In the genomic region with DNA sequence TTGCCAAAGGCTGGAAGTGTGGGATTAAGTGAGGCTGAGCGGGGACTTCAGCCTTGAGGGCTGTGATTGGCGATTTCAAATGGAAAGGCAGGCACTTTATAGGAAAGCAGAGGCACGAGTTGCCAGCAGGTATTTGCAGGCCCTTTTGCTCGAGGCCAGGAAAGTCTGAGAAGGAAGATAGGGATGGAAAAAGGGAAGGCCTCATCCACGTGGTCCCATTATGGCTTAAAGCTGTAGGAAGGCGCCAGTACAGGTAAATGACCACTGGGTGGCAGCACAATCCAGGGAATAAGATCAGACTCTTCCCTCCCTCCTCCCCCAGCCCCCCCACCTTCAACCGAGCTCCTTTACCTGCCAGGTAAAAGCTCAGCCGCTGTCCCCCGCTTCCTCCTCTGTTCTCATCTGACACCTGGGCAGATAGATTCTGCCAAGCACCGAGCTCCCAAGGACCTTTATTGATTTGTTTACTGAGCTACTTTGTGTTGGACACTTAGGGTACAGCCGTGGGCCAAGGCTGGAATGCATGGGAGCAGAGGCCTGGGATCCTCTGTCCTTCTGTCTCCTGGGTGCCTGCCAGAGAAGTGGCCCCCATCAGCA, we compare ENCODE assay signal across 9 cellular contexts. TPM values are rescaled to one million over a fixed set of nuclear protein-coding genes. Genes with fewer than 3 reads are reported as not detected.
DNase-seq lines count a peak whose midpoint lies in the region; ATAC-seq and TF ChIP-seq lines count a peak whose summit lies in the region.
"Had no signal": no experiment of that assay in that cellular context is flagged by ENCODE, and none has a peak within 500 bp of the region (broad histone marks: within the 10 kb centered on the region; RNA-seq: fewer than 3 reads in every experiment).

No MANE protein-coding gene starts in this region.

- H3K36me3 ChIP-seq in IMR-90 (ENCODE audit: control insufficient read depth, insufficient read depth, low read length) (no peaks in the 10 kb centered on the region), Panc1 (ENCODE audit: control insufficient read depth, insufficient read depth, low read length) (no peaks in the 10 kb centered on the region), transverse colon (no peaks in the 10 kb centered on the region)

- no peak overlapping the region; the same call in 1 of the 2 replicates for H2AK5ac ChIP-seq in IMR-90 (ENCODE audit: low read depth, low read length)

- H3K23ac ChIP-seq in IMR-90 (ENCODE audit: low read depth, low read length), result no peak overlapping the region

- H3K18ac ChIP-seq in IMR-90 (ENCODE audit: low read depth, low read length), result no peak overlapping the region

- peak overlapping the region; percentile 96 for H2AFZ ChIP-seq in IMR-90 (replicated peaks; ENCODE audit: low read length, poor library complexity)

- H3K9ac ChIP-seq in IMR-90 (ENCODE audit: low read depth, low read length), result peak overlapping the region; percentile 32; the same call in 1 of the 2 replicates

- TF ChIP-seq POLR2A in IMR-90 (IDR thresholded peaks at IDR 0.05; ENCODE audit: low read depth, low read length), result no peak
- no peak for TF ChIP-seq POLR2A in transverse colon (IDR thresholded peaks at IDR 0.05)

- no peaks in the 10 kb centered on the region for H3K9me1 ChIP-seq in IMR-90 (ENCODE audit: insufficient read depth, low read length)

- H3K9me3 ChIP-seq in IMR-90 (ENCODE audit: control insufficient read depth, insufficient read depth, low read length) (no peaks in the 10 kb centered on the region), Panc1 (ENCODE audit: control insufficient read depth, insufficient read depth, low read depth, low read length) (no peaks in the 10 kb centered on the region), transverse colon (no peaks in the 10 kb centered on the region)

- no peaks in the 10 kb centered on the region for H3K9me3 Mint-ChIP-seq in activated T-cell treated with anti-CD3 and anti-CD28 coated beads, Interleukin-2, amount 50 U/mL, for 72 hours

- peaks cover 13% of the 10 kb centered on the region for H3K4me1 Mint-ChIP-seq in activated T-cell treated with anti-CD3 and anti-CD28 coated beads, Interleukin-2, amount 50 U/mL, for 72 hours (ENCODE audit: low read depth)

- H3K4me3 Mint-ChIP-seq in activated T-cell treated with anti-CD3 and anti-CD28 coated beads, Interleukin-2, amount 50 U/mL, for 72 hours, result no peak overlapping the region

- H2BK5ac ChIP-seq in IMR-90 (ENCODE audit: low read depth, low read length, poor library complexity, severe bottlenecking), result no peak overlapping the region

- peak; percentile 81 for ATAC-seq in IMR-90 (ENCODE audit: low read depth)
- ATAC-seq in Panc1, result peak; percentile 89
- peak; percentile 78 for ATAC-seq in activated T-cell treated with anti-CD3 and anti-CD28 coated beads, Interleukin-2, amount 50 U/mL, for 72 hours (replicated peaks in 1 of 2)

- no peak overlapping the region for H4K91ac ChIP-seq in IMR-90 (ENCODE audit: insufficient read depth, low read depth, low read length)

- no peak overlapping the region for H2BK15ac ChIP-seq in IMR-90 (ENCODE audit: low read depth, low read length)

- intact Hi-C loops in IMR-90 (cut with micrococcal nuclease) (loop anchor here (1.0 to 10.0 kb wide), 5 partner anchors 111 to 1179 kb away; no protein-coding TSS in a partner anchor), Panc1 (cut with micrococcal nuclease; ENCODE audit: unreplicated experiment) (loop anchor here (2.0 to 10.0 kb wide), 5 partner anchors 112 to 297 kb away; a partner anchor contains a TSS), transverse colon (cut with DNase I; ENCODE audit: low total_unique reads) (no loop called here)

- H3K14ac ChIP-seq in IMR-90 (replicated peaks; ENCODE audit: low read depth, low read length), result no peak overlapping the region

- WGBS in IMR-90 (ENCODE audit: extremely low coverage in 2 of 2, insufficient read length in 1 of 2), 2 experiments, result 16% methylated on average over 10 of the region's 11 CpGs; no CpG with 5 or more reads in 1 of the 2 experiments
- 24 to 30% methylated on average over 5 to 11 of the region's 11 CpGs for WGBS in transverse colon (ENCODE audit: low coverage in 1 of 2), 2 donors

- CTCF ChIA-PET in IMR-90 (lab: Yijun Ruan, JAX), result interaction anchor here (0.6 to 1.2 kb wide), 7 partner anchors 9 to 295 kb away, joined by 3 to 10 read pairs (median 3); a partner anchor contains a TSS
- CTCF ChIA-PET in Panc1 (lab: Charles Lee), result interaction anchor here (0.5 to 1.1 kb wide), 10 partner anchors 15 to 1222 kb away, joined by 3 to 10 read pairs (median 5); a partner anchor contains a TSS

- BruUV-seq in IMR-90 (replicated peaks; lab: Mats Ljungman, UMichigan) (no TSS peak), Panc1 (replicated peaks; lab: Mats Ljungman, UMichigan) (no TSS peak)

- peak overlapping the region; percentile 20 to 83; a peak in 2 of 4 replicates for H4K8ac ChIP-seq in IMR-90 (ENCODE audit: low read depth in 2 of 2, low read length in 2 of 2)

- 0 out of 2 replicates have a peak overlapping the region, but pooled peaks have one; percentile 35 for H3K56ac ChIP-seq in IMR-90 (ENCODE audit: extremely low read depth, insufficient read depth, low read length)

- no peak overlapping the region for H2BK20ac ChIP-seq in IMR-90 (ENCODE audit: low read depth, low read length)

- POLR2A ChIA-PET in IMR-90 (lab: Charles Lee; ENCODE audit: unreplicated experiment) (no interaction called here), Panc1 (lab: Charles Lee) (no interaction called here)

- dilution Hi-C loops in IMR-90 (cut with HindIII; ENCODE audit: low sequenced_read_pairs, unreplicated experiment), result no loop called here

- TF ChIP-seq CTCF in GM20000 (IDR thresholded peaks at IDR 0.05; ENCODE audit: extremely low read depth, missing control alignments), result peak; percentile 76
- TF ChIP-seq CTCF in IMR-90 (conservative IDR thresholded peaks at IDR 0.05; ENCODE audit: low read depth, low read length), result peak; percentile 66
- peak; percentile 85 for TF ChIP-seq CTCF in Panc1 (IDR thresholded peaks at IDR 0.05)
- TF ChIP-seq CTCF in fibroblast of the aortic adventitia (IDR thresholded peaks at IDR 0.05; ENCODE audit: insufficient read depth, low read length), result peak; percentile 78
- TF ChIP-seq CTCF in transverse colon (IDR thresholded peaks at IDR 0.05), result peak; percentile 70 to 86 (median 80)

- peak overlapping the region; percentile 84 for H2AK9ac ChIP-seq in IMR-90 (replicated peaks; ENCODE audit: low read depth, low read length, poor library complexity)

- H3K79me1 ChIP-seq in IMR-90 (ENCODE audit: low read depth in 1 of 2, low read length in 2 of 2), result no peaks in the 10 kb centered on the region

- DNase-seq in COLO829 (ENCODE audit: low spot score) (peak; percentile 95), GM20000 (ENCODE audit: low spot score) (peak; percentile 81), IMR-90 (peak; percentile 64), Panc1 (ENCODE audit: low read depth, low spot score) (no peak), fibroblast of the aortic adventitia (ENCODE audit: low read depth) (peak; percentile 77), nucleus accumbens (lab: John Stamatoyannopoulos, UW) (peak in 46 of 56 donors; percentile 5 to 84 (median 37)), transverse colon (peak; percentile 84)
- peak; percentile 69 to 71 for DNase-seq in activated T-cell treated with anti-CD3 and anti-CD28 coated beads, Interleukin-2, amount 50 U/mL, for 72 hours

- no peak overlapping the region for H3K27ac Mint-ChIP-seq in activated T-cell treated with anti-CD3 and anti-CD28 coated beads, Interleukin-2, amount 50 U/mL, for 72 hours

- H3K27ac ChIP-seq in IMR-90 (ENCODE audit: insufficient read depth, low read length) (no peak overlapping the region), Panc1 (ENCODE audit: low read length) (no peak overlapping the region), transverse colon (no peak overlapping the region)

- no peak overlapping the region for H3K4me2 ChIP-seq in IMR-90 (ENCODE audit: low read depth, low read length)

- H4K20me1 ChIP-seq in IMR-90 (ENCODE audit: insufficient read depth, low read length), result no peaks in the 10 kb centered on the region

- in situ Hi-C loops in IMR-90 (cut with MboI; ENCODE audit: low sequenced_read_pairs) (no loop called here), Panc1 (cut with HindIII; ENCODE audit: low pct_unique_long_range_greater_than_20kb, low sequenced_read_pairs) (no loop called here), transverse colon (cut with MboI; ENCODE audit: low pct_ligation_motif_present in 1 of 4, low pct_unique_long_range_greater_than_20kb in 1 of 4, low sequenced_read_pairs in 3 of 4) (loop anchor here in 3 of 4 donors (10.0 to 25.0 kb wide), 3 partner anchors 142 to 299 kb away; a partner anchor contains a TSS)

- 0 out of 2 replicates have a peak overlapping the region, but pooled peaks have one; percentile 38 for H2BK120ac ChIP-seq in IMR-90 (ENCODE audit: low read depth, low read length)

- peak; percentile 80 for TF ChIP-seq RAD21 in IMR-90 (IDR thresholded peaks at IDR 0.05; ENCODE audit: low read length)

- peaks cover 10% of the 10 kb centered on the region; the same call in 1 of the 2 replicates for H3K27me3 ChIP-seq in IMR-90 (ENCODE audit: control insufficient read depth, insufficient read depth, low read length)
- no peaks in the 10 kb centered on the region for H3K27me3 ChIP-seq in Panc1 (ENCODE audit: control insufficient read depth, insufficient read depth, low read length)
- no peaks in the 10 kb centered on the region for H3K27me3 ChIP-seq in transverse colon

- H3K4me3 ChIP-seq in IMR-90 (ENCODE audit: insufficient read depth, low read depth, low read length), result no peak overlapping the region
- H3K4me3 ChIP-seq in Panc1 (ENCODE audit: low read depth in 2 of 2, low read length in 2 of 2), result no peak overlapping the region
- H3K4me3 ChIP-seq in fibroblast of the aortic adventitia (ENCODE audit: low read depth, low read length), result no peak overlapping the region
- no peak overlapping the region for H3K4me3 ChIP-seq in transverse colon

- H3K27me3 Mint-ChIP-seq in activated T-cell treated with anti-CD3 and anti-CD28 coated beads, Interleukin-2, amount 50 U/mL, for 72 hours (ENCODE audit: low read depth), result peaks cover 3% of the 10 kb centered on the region

- H3K4ac ChIP-seq in IMR-90 (ENCODE audit: low read depth, low read length), result peak overlapping the region; percentile 58

- no peak for TF ChIP-seq EP300 in transverse colon (IDR thresholded peaks at IDR 0.05; ENCODE audit: low read depth)

- H3K4me1 ChIP-seq in IMR-90 (ENCODE audit: control insufficient read depth, insufficient read depth, low read length), result peaks cover 2% of the 10 kb centered on the region; the same call in 1 of the 2 replicates
- no peaks in the 10 kb centered on the region for H3K4me1 ChIP-seq in Panc1 (ENCODE audit: control insufficient read depth, insufficient read depth, low read length)
- H3K4me1 ChIP-seq in transverse colon, result peaks cover 0 to 9% (median 0%) of the 10 kb centered on the region in 4 donors

- H4K5ac ChIP-seq in IMR-90 (ENCODE audit: low read depth, low read length), result 0 out of 2 replicates have a peak overlapping the region, but pooled peaks have one; percentile 65

- H3K36me3 Mint-ChIP-seq in activated T-cell treated with anti-CD3 and anti-CD28 coated beads, Interleukin-2, amount 50 U/mL, for 72 hours (ENCODE audit: insufficient read depth in 2 of 2), result no peaks in the 10 kb centered on the region

RNA-seq across cellular contexts. Expression of a gene that starts 7.5 kb away (rescaled TPM):
- total RNA-seq in IMR-90 (2012; rRNA removed) (not detected in 2 replicates), Panc1 (2021; ENCODE audit: unreplicated experiment) (not detected), fibroblast of the aortic adventitia (ENCODE audit: low replicate concordance) (not detected in 2 replicates), transverse colon (not detected)
- not detected in 2 replicates for polyA plus RNA-seq in IMR-90 (2012; rRNA removed)
- polyA plus RNA-seq in IMR-90 (2012; cell fraction: cytosol; rRNA removed), result not detected in 2 replicates
- not detected in 2 replicates for polyA plus RNA-seq in IMR-90 (2012; cell fraction: nucleus; rRNA removed; ENCODE audit: low replicate concordance)
- polyA plus RNA-seq in Panc1 (2012; ENCODE audit: insufficient read length), result not detected
- total RNA-seq in activated T-cell treated with anti-CD3 and anti-CD28 coated beads, Interleukin-2, amount 50 U/mL, for 72 hours, result not detected
- total RNA-seq: T-helper 2 cell treated with Interferon-gamma antibody and Interleukin-4, amounts not matched to agents 100 ng/mL and 5 ng/mL, for 36 hours had no signal

RNA-seq across cellular contexts. Expression of a gene that starts 10.0 kb away (rescaled TPM):
- total RNA-seq in IMR-90 (2012; rRNA removed) (144 and 146 TPM in 2 replicates), Panc1 (2021; ENCODE audit: unreplicated experiment) (173 TPM), fibroblast of the aortic adventitia (ENCODE audit: low replicate concordance) (60.7 and 83.2 TPM in 2 replicates), transverse colon (10 to 100 TPM; 32.0 to 59.4 (median 45.5) TPM)
- polyA plus RNA-seq in IMR-90 (2012; rRNA removed), result 101 and 106 TPM in 2 replicates
- polyA plus RNA-seq in IMR-90 (2012; cell fraction: cytosol; rRNA removed), result 58.6 and 84.5 TPM in 2 replicates
- polyA plus RNA-seq in IMR-90 (2012; cell fraction: nucleus; rRNA removed; ENCODE audit: low replicate concordance), result 41.6 and 70.5 TPM in 2 replicates
- polyA plus RNA-seq in Panc1 (2012; ENCODE audit: insufficient read length), result 153 TPM
- 100 to 1,000 TPM; 213 to 254 TPM for total RNA-seq in activated T-cell treated with anti-CD3 and anti-CD28 coated beads, Interleukin-2, amount 50 U/mL, for 72 hours

RNA-seq across cellular contexts. Expression of a gene that starts 20.9 kb away (rescaled TPM):
- 28.6 and 31.7 TPM in 2 replicates for total RNA-seq in IMR-90 (2012; rRNA removed)
- 68.0 and 71.4 TPM in 2 replicates for polyA plus RNA-seq in IMR-90 (2012; rRNA removed)
- 42.9 and 47.7 TPM in 2 replicates for polyA plus RNA-seq in IMR-90 (2012; cell fraction: cytosol; rRNA removed)
- polyA plus RNA-seq in IMR-90 (2012; cell fraction: nucleus; rRNA removed; ENCODE audit: low replicate concordance), result 157 and 165 TPM in 2 replicates
- 94.6 TPM for total RNA-seq in Panc1 (2021; ENCODE audit: unreplicated experiment)
- polyA plus RNA-seq in Panc1 (2012; ENCODE audit: insufficient read length), result 78.0 TPM
- total RNA-seq in activated T-cell treated with anti-CD3 and anti-CD28 coated beads, Interleukin-2, amount 50 U/mL, for 72 hours, result 10 to 100 TPM; 16.9 to 23.8 TPM
- 70.0 and 108 TPM in 2 replicates for total RNA-seq in fibroblast of the aortic adventitia (ENCODE audit: low replicate concordance)
- 100 to 1,000 TPM in 3 of 4 donors, 10 to 100 TPM in 1; 74.3 to 122 (median 119) TPM for total RNA-seq in transverse colon

RNA-seq across cellular contexts. Expression of a gene that starts 35.3 kb away (rescaled TPM):
- not detected in 2 replicates for total RNA-seq in IMR-90 (2012; rRNA removed)
- not detected in 2 replicates for polyA plus RNA-seq in IMR-90 (2012; rRNA removed)
- not detected in 2 replicates for polyA plus RNA-seq in IMR-90 (2012; cell fraction: cytosol; rRNA removed)
- polyA plus RNA-seq in IMR-90 (2012; cell fraction: nucleus; rRNA removed; ENCODE audit: low replicate concordance), result not detected in 2 replicates
- total RNA-seq in Panc1 (2021; ENCODE audit: unreplicated experiment), result not detected
- not detected for polyA plus RNA-seq in Panc1 (2012; ENCODE audit: insufficient read length)
- not detected for total RNA-seq in activated T-cell treated with anti-CD3 and anti-CD28 coated beads, Interleukin-2, amount 50 U/mL, for 72 hours
- not detected in 2 replicates for total RNA-seq in fibroblast of the aortic adventitia (ENCODE audit: low replicate concordance)
- not detected for total RNA-seq in transverse colon
- total RNA-seq: T-helper 2 cell treated with Interferon-gamma antibody and Interleukin-4, amounts not matched to agents 100 ng/mL and 5 ng/mL, for 36 hours had no signal

RNA-seq across cellular contexts. Expression of a gene that starts 44.8 kb away (rescaled TPM):
- total RNA-seq in IMR-90 (2012; rRNA removed) (not detected in 2 replicates), Panc1 (2021; ENCODE audit: unreplicated experiment) (not detected), fibroblast of the aortic adventitia (ENCODE audit: low replicate concordance) (not detected in 2 replicates), transverse colon (not detected)
- not detected in 2 replicates for polyA plus RNA-seq in IMR-90 (2012; rRNA removed)
- polyA plus RNA-seq in IMR-90 (2012; cell fraction: cytosol; rRNA removed), result not detected in 2 replicates
- polyA plus RNA-seq in IMR-90 (2012; cell fraction: nucleus; rRNA removed; ENCODE audit: low replicate concordance), result 0.10 and 0.17 TPM in 2 replicates
- not detected for polyA plus RNA-seq in Panc1 (2012; ENCODE audit: insufficient read length)
- 1 to 10 TPM; 3.9 to 5.2 TPM for total RNA-seq in activated T-cell treated with anti-CD3 and anti-CD28 coated beads, Interleukin-2, amount 50 U/mL, for 72 hours

Comparison
In these comparisons a context has a peak if more than half of its experiments do, and no peak if none do; other contexts are left out.
1. in situ Hi-C loops: an anchor here in transverse colon (10.0 to 25.0 kb wide); none called in IMR-90 and Panc1.